In genomic region chr22:47567126-47567730, GRCh38 we compare ENCODE assay signal across 27 cellular contexts.
"Had no signal": no experiment of that assay in that cellular context is flagged by ENCODE, and none has a peak within 500 bp of the region (broad histone marks: within the 10 kb centered on the region; RNA-seq: fewer than 3 reads in every experiment).

No MANE protein-coding gene starts in this region.

- H3K36me3 ChIP-seq: brain microvascular endothelial cell had no signal

- H3K4me1 Mint-ChIP-seq: activated CD4-positive, alpha-beta T cell treated with anti-CD3 and anti-CD28 coated beads for 36 hours; activated CD4-positive, alpha-beta T cell treated with anti-CD3 and anti-CD28 coated beads, Interleukin-2, amount 10 ng/mL, durations not matched to agents 24 days and 14 days; central memory CD8-positive, alpha-beta T cell; endodermal cell had no signal

- H3K4me3 Mint-ChIP-seq: activated CD4-positive, alpha-beta memory T cell treated with anti-CD3 and anti-CD28 coated beads for 36 hours; activated CD4-positive, alpha-beta T cell treated with anti-CD3 and anti-CD28 coated beads for 36 hours; activated CD4-positive, alpha-beta T cell treated with anti-CD3 and anti-CD28 coated beads, Interleukin-2, amount 10 ng/mL, durations not matched to agents 24 days and 14 days; activated CD8-positive, alpha-beta T cell treated with anti-CD3 and anti-CD28 coated beads, Interleukin-2, amount 10 ng/mL, durations not matched to agents 7 days and 5 days; activated naive CD8-positive, alpha-beta T cell; activated T-cell treated with anti-CD3 and anti-CD28 coated beads, Interleukin-2, amount 50 U/mL, for 24 hours; activated T-cell treated with anti-CD3 and anti-CD28 coated beads, Interleukin-2, amount 50 U/mL, for 72 hours; activated T-helper 17 cell treated with anti-CD3 and anti-CD28 coated beads, Interleukin-2, amount 50 U/mL, for 72 hours; central memory CD8-positive, alpha-beta T cell; dendritic cell treated with granulocyte-macrophage colony-stimulating factor and Interleukin-4, amounts not matched to agents 40 ng/mL and 50 ng/mL, for 4 days; endodermal cell had no signal

- H3K4me3 ChIP-seq: coronary artery, dorsolateral prefrontal cortex had no signal

- DNase-seq: activated CD4-positive, alpha-beta memory T cell treated with anti-CD3 and anti-CD28 coated beads for 36 hours; activated CD4-positive, alpha-beta T cell treated with anti-CD3 and anti-CD28 coated beads for 36 hours; activated CD4-positive, alpha-beta T cell treated with anti-CD3 and anti-CD28 coated beads, Interleukin-2, amount 10 ng/mL, durations not matched to agents 24 days and 14 days; activated CD4-positive, CD25-positive, alpha-beta regulatory T cell; activated CD4-positive, CD25-positive, alpha-beta regulatory T cell treated with anti-CD3 and anti-CD28 coated beads, Interleukin-2, amount 50 U/mL, for 72 hours; activated CD8-positive, alpha-beta T cell treated with anti-CD3 and anti-CD28 coated beads, Interleukin-2, amount 10 ng/mL, durations not matched to agents 7 days and 5 days; activated effector memory CD4-positive, alpha-beta T cell treated with Interleukin-2 at 50 U/mL for 16 hours; activated gamma-delta T cell treated with Interleukin-2 at 50 U/mL for 16 hours; activated naive CD4-positive, alpha-beta T cell treated with anti-CD3 and anti-CD28 coated beads, Interleukin-2, amount 50 U/mL, for 16 hours; activated naive CD4-positive, alpha-beta T cell treated with Interleukin-2 at 50 U/mL for 16 hours; activated T-cell treated with anti-CD3 and anti-CD28 coated beads for 4 hours; activated T-cell treated with anti-CD3 and anti-CD28 coated beads, Interleukin-2, amount 50 U/mL, for 24 hours; activated T-cell treated with anti-CD3 and anti-CD28 coated beads, Interleukin-2, amount 50 U/mL, for 72 hours; amniotic stem cell; anterior cingulate cortex; brain microvascular endothelial cell; effector memory CD4-positive, alpha-beta T cell; endodermal cell; foreskin fibroblast; T-helper 2 cell had no signal

- H3K27ac ChIP-seq: brain microvascular endothelial cell, coronary artery, dorsolateral prefrontal cortex had no signal

- H3K27ac Mint-ChIP-seq: activated CD4-positive, alpha-beta memory T cell treated with anti-CD3 and anti-CD28 coated beads for 36 hours; activated CD4-positive, alpha-beta T cell treated with anti-CD3 and anti-CD28 coated beads for 36 hours; activated CD4-positive, alpha-beta T cell treated with anti-CD3 and anti-CD28 coated beads, Interleukin-2, amount 10 ng/mL, durations not matched to agents 24 days and 14 days; activated CD8-positive, alpha-beta T cell treated with anti-CD3 and anti-CD28 coated beads, Interleukin-2, amount 10 ng/mL, durations not matched to agents 7 days and 5 days; activated naive CD8-positive, alpha-beta T cell; activated T-cell treated with anti-CD3 and anti-CD28 coated beads, Interleukin-2, amount 50 U/mL, for 24 hours; activated T-cell treated with anti-CD3 and anti-CD28 coated beads, Interleukin-2, amount 50 U/mL, for 72 hours; activated T-helper 17 cell treated with anti-CD3 and anti-CD28 coated beads, Interleukin-2, amount 50 U/mL, for 72 hours; dendritic cell treated with granulocyte-macrophage colony-stimulating factor and Interleukin-4, amounts not matched to agents 40 ng/mL and 50 ng/mL, for 4 days; endodermal cell had no signal

- H3K27me3 Mint-ChIP-seq: activated CD4-positive, alpha-beta T cell treated with anti-CD3 and anti-CD28 coated beads, Interleukin-2, amount 10 ng/mL, durations not matched to agents 24 days and 14 days; dendritic cell treated with granulocyte-macrophage colony-stimulating factor and Interleukin-4, amounts not matched to agents 40 ng/mL and 50 ng/mL, for 4 days had no signal

- H3K9me3 Mint-ChIP-seq: activated CD4-positive, alpha-beta memory T cell treated with anti-CD3 and anti-CD28 coated beads for 36 hours; activated CD4-positive, alpha-beta T cell treated with anti-CD3 and anti-CD28 coated beads, Interleukin-2, amount 10 ng/mL, durations not matched to agents 24 days and 14 days; activated T-cell treated with anti-CD3 and anti-CD28 coated beads, Interleukin-2, amount 50 U/mL, for 24 hours; activated T-cell treated with anti-CD3 and anti-CD28 coated beads, Interleukin-2, amount 50 U/mL, for 72 hours; activated T-helper 17 cell treated with anti-CD3 and anti-CD28 coated beads, Interleukin-2, amount 50 U/mL, for 72 hours; central memory CD8-positive, alpha-beta T cell; dendritic cell treated with granulocyte-macrophage colony-stimulating factor and Interleukin-4, amounts not matched to agents 40 ng/mL and 50 ng/mL, for 4 days had no signal

- H3K36me3 Mint-ChIP-seq: activated CD4-positive, alpha-beta memory T cell treated with anti-CD3 and anti-CD28 coated beads for 36 hours; activated naive CD8-positive, alpha-beta T cell had no signal

- ATAC-seq: activated CD4-positive, alpha-beta T cell treated with anti-CD3 and anti-CD28 coated beads for 36 hours; activated CD8-positive, alpha-beta T cell treated with anti-CD3 and anti-CD28 coated beads, Interleukin-2, amount 10 ng/mL, durations not matched to agents 7 days and 5 days; activated T-cell treated with anti-CD3 and anti-CD28 coated beads, Interleukin-2, amount 50 U/mL, for 72 hours; activated T-helper 17 cell treated with anti-CD3 and anti-CD28 coated beads, Interleukin-2, amount 50 U/mL, for 72 hours; esophagus mucosa had no signal

- H3K27me3 ChIP-seq: brain microvascular endothelial cell had no signal
